ENCODE assay signal across 12 cellular contexts in genomic region chr9:71036501-71036900, GRCh38.
DNase-seq lines count a peak whose midpoint lies in the region; ATAC-seq and TF ChIP-seq lines count a peak whose summit lies in the region.
"Had no signal": no experiment of that assay in that cellular context is flagged by ENCODE, and none has a peak within 500 bp of the region (broad histone marks: within the 10 kb centered on the region; RNA-seq: fewer than 3 reads in every experiment).

No MANE protein-coding gene starts in this region.

- no peaks in the 10 kb centered on the region for H3K9me2 ChIP-seq in PC-9 (ENCODE audit: insufficient read depth)

- DNase-seq in HFF-Myc (ENCODE audit: extremely low read depth, low read depth) (peak; percentile 20), NCI-H510A treated with DMSO at 0.1 percent for 48 hours (lab: John Stamatoyannopoulos, UW) (peak; percentile 40), fibroblast of lung (ENCODE audit: low read depth in 2 of 2) (peak; percentile 12 to 23), renal cortical epithelial cell (ENCODE audit: low read depth) (peak; percentile 70), PC-9 (no peak), psoas muscle (no peak)
- no peak for DNase-seq in activated CD4-positive, CD25-positive, alpha-beta regulatory T cell (lab: John Stamatoyannopoulos, UW)
- DNase-seq: activated T-cell treated with anti-CD3 and anti-CD28 coated beads for 4 hours; central memory CD4-positive, alpha-beta T cell; T-helper 9 cell had no signal

- H2AFZ ChIP-seq in fibroblast of lung (ENCODE audit: low read length): no peak overlapping the region
- H2AFZ ChIP-seq in PC-9: no peak overlapping the region

- no peaks in the 10 kb centered on the region for H3F3A ChIP-seq in PC-9 (ENCODE audit: insufficient read depth, low read depth)

- no peaks in the 10 kb centered on the region for H3K9me3 ChIP-seq in fibroblast of lung (ENCODE audit: control insufficient read depth, insufficient read depth, low read depth, low read length)
- no peaks in the 10 kb centered on the region for H3K9me3 ChIP-seq in PC-9 (ENCODE audit: insufficient read depth, low read depth)
- H3K9me3 ChIP-seq in psoas muscle: no peaks in the 10 kb centered on the region
- H3K9me3 ChIP-seq: neutrophil had no signal

- no TSS peak for BruUV-seq in PC-9 (replicated peaks; lab: Mats Ljungman, UMichigan)

- H3K4me2 ChIP-seq in fibroblast of lung (ENCODE audit: extremely low read depth, insufficient read depth, low read length) (no peak overlapping the region), PC-9 (no peak overlapping the region)

- no peaks in the 10 kb centered on the region for H3K36me3 ChIP-seq in fibroblast of lung (ENCODE audit: control insufficient read depth, insufficient read depth, low read length)
- no peaks in the 10 kb centered on the region for H3K36me3 ChIP-seq in PC-9 (ENCODE audit: low read depth)
- no peaks in the 10 kb centered on the region for H3K36me3 ChIP-seq in psoas muscle (ENCODE audit: insufficient read depth in 1 of 2, low read depth in 1 of 2)
- H3K36me3 ChIP-seq: neutrophil had no signal

- no peaks in the 10 kb centered on the region for H3K4me1 ChIP-seq in fibroblast of lung (ENCODE audit: control insufficient read depth, extremely low read depth, insufficient read depth, low read length)
- H3K4me1 ChIP-seq in PC-9 (replicated peaks; ENCODE audit: insufficient read depth): no peaks in the 10 kb centered on the region
- no peaks in the 10 kb centered on the region for H3K4me1 ChIP-seq in psoas muscle

- intact Hi-C loops in PC-9 (cut with micrococcal nuclease; ENCODE audit: unreplicated experiment): no loop called here
- intact Hi-C loops in psoas muscle (cut with DNase I): no loop called here

- POLR2A ChIA-PET in PC-9 (lab: Charles Lee; ENCODE audit: unreplicated experiment): no interaction called here

- no peak for ATAC-seq in GM18867 (IDR thresholded peaks at IDR 0.05; ENCODE audit: unreplicated experiment)
- ATAC-seq in psoas muscle: no peak

- H3K79me2 ChIP-seq in fibroblast of lung (ENCODE audit: control insufficient read depth, insufficient read depth, low read length) (no peaks in the 10 kb centered on the region), PC-9 (ENCODE audit: low read depth) (no peaks in the 10 kb centered on the region)

- CTCF ChIA-PET in PC-9 (lab: Charles Lee): no interaction called here

- H3K4me3 ChIP-seq in HFF-Myc (replicated peaks; ENCODE audit: low read depth, low read length) (no peak overlapping the region), fibroblast of lung (replicated peaks in 1 of 4; ENCODE audit: control extremely low read depth in 1 of 4, insufficient read depth in 1 of 4, low read depth in 3 of 4, low read length in 4 of 4) (no peak overlapping the region), PC-9 (no peak overlapping the region), psoas muscle (no peak overlapping the region)

- no peak overlapping the region for H3K9ac ChIP-seq in fibroblast of lung (ENCODE audit: insufficient read depth, low read length)

- 25 to 32% (median 30%) methylated on average over 4 of the region's 4 CpGs for WGBS in psoas muscle, 3 donors

- H3K27ac ChIP-seq in fibroblast of lung (ENCODE audit: insufficient read depth, low read length) (no peak overlapping the region), PC-9 (no peak overlapping the region), psoas muscle (no peak overlapping the region)
- H3K27ac ChIP-seq: neutrophil had no signal

- H4K20me1 ChIP-seq in fibroblast of lung (ENCODE audit: control insufficient read depth, extremely low read depth, insufficient read depth, low read length): no peaks in the 10 kb centered on the region
- no peaks in the 10 kb centered on the region for H4K20me1 ChIP-seq in PC-9 (ENCODE audit: insufficient read depth)

- H3K27me3 ChIP-seq in fibroblast of lung (ENCODE audit: control insufficient read depth, insufficient read depth, low read length): no peaks in the 10 kb centered on the region
- H3K27me3 ChIP-seq in PC-9 (ENCODE audit: insufficient read depth, low read depth): no peaks in the 10 kb centered on the region
- peaks cover 0 to 3% (median 0%) of the 10 kb centered on the region in 3 donors for H3K27me3 ChIP-seq in psoas muscle (ENCODE audit: insufficient read depth in 3 of 3, low read length in 2 of 3)
- H3K27me3 ChIP-seq: neutrophil had no signal

- TF ChIP-seq CTCF in HFF-Myc (IDR thresholded peaks at IDR 0.05; ENCODE audit: low read depth, low read length, missing control alignments): no peak
- no peak for TF ChIP-seq CTCF in fibroblast of lung (conservative IDR thresholded peaks at IDR 0.05 in 1 of 2, IDR thresholded peaks at IDR 0.05 in 1 of 2; ENCODE audit: low read depth in 1 of 2, low read length in 2 of 2)
- no peak for TF ChIP-seq CTCF in PC-9 (conservative IDR thresholded peaks at IDR 0.05)
- TF ChIP-seq CTCF in psoas muscle (IDR thresholded peaks at IDR 0.05): no peak

Comparison
In these comparisons a context has a peak if more than half of its experiments do, and no peak if none do; other contexts are left out.
1. DNase-seq: peak in HFF-Myc (single experiment), NCI-H510A treated with DMSO at 0.1 percent for 48 hours (single experiment), fibroblast of lung (2 of 2) and renal cortical epithelial cell (single experiment); none in PC-9 (0 of 2), activated CD4-positive, CD25-positive, alpha-beta regulatory T cell (0 of 4) and psoas muscle (0 of 2).